Comparison of ENCODE assay signal across 17 cellular contexts in genomic region chr6:46898011-46898410, GRCh38. TPM values are rescaled to one million over a fixed set of nuclear protein-coding genes. Genes with fewer than 3 reads are reported as not detected.
"Had no signal": no experiment of that assay in that cellular context is flagged by ENCODE, and none has a peak within 500 bp of the region (broad histone marks: within the 10 kb centered on the region; RNA-seq: fewer than 3 reads in every experiment).

No MANE protein-coding gene starts in this region.

- H3K9me3 ChIP-seq: ovary had no signal

- H3K27ac Mint-ChIP-seq: activated CD4-positive, alpha-beta T cell treated with anti-CD3 and anti-CD28 coated beads, Interleukin-2, amount 10 ng/mL, durations not matched to agents 7 days and 5 days; memory B cell; type B pancreatic cell had no signal

- H3K4me1 Mint-ChIP-seq: activated CD4-positive, alpha-beta T cell treated with anti-CD3 and anti-CD28 coated beads, Interleukin-2, amount 10 ng/mL, durations not matched to agents 7 days and 5 days; memory B cell had no signal

- H3K9me3 Mint-ChIP-seq: activated CD4-positive, alpha-beta T cell treated with anti-CD3 and anti-CD28 coated beads, Interleukin-2, amount 10 ng/mL, durations not matched to agents 7 days and 5 days; memory B cell; type B pancreatic cell had no signal

- H3K4me3 ChIP-seq: coronary artery, hepatocyte, ovary, skin epidermis had no signal

- H3K36me3 Mint-ChIP-seq: memory B cell, type B pancreatic cell had no signal

- H3K27ac ChIP-seq: coronary artery, epithelial cell of prostate, hepatocyte, ovary had no signal

- H3K27me3 ChIP-seq: hepatocyte, ovary had no signal

- H3K36me3 ChIP-seq: ovary had no signal

- DNase-seq: activated CD4-positive, alpha-beta T cell treated with anti-CD3 and anti-CD28 coated beads, Interleukin-2, amount 10 ng/mL, durations not matched to agents 7 days and 5 days; activated CD4-positive, CD25-positive, alpha-beta regulatory T cell; activated CD8-positive, alpha-beta memory T cell treated with anti-CD3 and anti-CD28 coated beads for 24 hours; activated naive CD4-positive, alpha-beta T cell treated with Interleukin-2 at 50 U/mL for 16 hours; caudate nucleus; effector CD8-positive, alpha-beta T cell; kidney glomerular epithelial cell; ovary; stimulated activated CD4-positive, alpha-beta T cell treated with anti-CD3 and anti-CD28 coated beads, Interleukin-4, amount 100 ng/mL, for 4 hours; substantia nigra had no signal

- H3K4me3 Mint-ChIP-seq: activated CD4-positive, alpha-beta T cell treated with anti-CD3 and anti-CD28 coated beads, Interleukin-2, amount 10 ng/mL, durations not matched to agents 7 days and 5 days; memory B cell; type B pancreatic cell had no signal

RNA-seq across cellular contexts. Expression of gene ADGRF5, which starts 23.7 kb away (rescaled TPM):
- total RNA-seq: activated CD4-positive, alpha-beta T cell treated with anti-CD3 and anti-CD28 coated beads, Interleukin-2, amount 10 ng/mL, durations not matched to agents 7 days and 5 days; T-helper 2 cell treated with Interferon-gamma antibody and Interleukin-4, amounts not matched to agents 100 ng/mL and 5 ng/mL, for 36 hours had no signal
